13 cellular contexts compared by ENCODE assay signal in the genomic region with DNA sequence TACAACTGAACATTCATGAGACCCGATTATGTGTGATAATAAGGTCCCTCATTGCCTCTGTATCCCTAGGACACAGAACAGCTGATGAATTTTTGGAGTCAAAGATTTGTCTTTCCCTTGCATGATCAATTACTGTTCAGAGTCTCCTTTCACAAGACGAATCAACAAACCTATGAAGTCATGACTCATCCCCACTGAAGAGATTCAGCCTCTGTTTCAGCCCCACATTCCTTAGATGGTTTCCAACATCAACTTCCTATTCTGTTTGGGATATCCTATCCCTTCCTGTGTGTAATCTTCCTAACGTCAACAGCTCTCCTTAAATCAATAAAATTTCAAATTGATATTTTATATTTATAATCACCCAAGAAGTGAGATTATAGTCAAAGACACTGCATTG.
DNase-seq lines count a peak whose midpoint lies in the region; ATAC-seq and FAIRE-seq lines count a peak whose summit lies in the region.
"Had no signal": no experiment of that assay in that cellular context is flagged by ENCODE, and none has a peak within 500 bp of the region (broad histone marks: within the 10 kb centered on the region; RNA-seq: fewer than 3 reads in every experiment).

No MANE protein-coding gene starts in this region.

- FAIRE-seq in urothelium cell line (lab: Jason Lieb, UNC): peak; percentile 84

- H3K4me1 ChIP-seq in adipocyte (ENCODE audit: control insufficient read depth, insufficient read depth, low read length): no peaks in the 10 kb centered on the region
- H3K4me1 ChIP-seq: esophagus squamous epithelium, HAP-1 had no signal

- H3K9me3 Mint-ChIP-seq in T-helper 2 cell treated with Interferon-gamma antibody and Interleukin-4, amounts not matched to agents 5 μg/mL and 100 μg/mL, for 36 hours: peaks cover 13% of the 10 kb centered on the region

- H3K4me3 ChIP-seq in adipocyte (ENCODE audit: low read length): no peak overlapping the region
- H3K4me3 ChIP-seq: esophagus squamous epithelium, HAP-1, skin epidermis had no signal

- no peak overlapping the region for H3K4me3 Mint-ChIP-seq in T-helper 2 cell treated with Interferon-gamma antibody and Interleukin-4, amounts not matched to agents 5 μg/mL and 100 μg/mL, for 36 hours
- H3K4me3 Mint-ChIP-seq: activated T-cell treated with anti-CD3 and anti-CD28 coated beads, Interleukin-2, amount 50 U/mL, for 4 hours had no signal

- no peaks in the 10 kb centered on the region for H3K36me3 Mint-ChIP-seq in T-helper 2 cell treated with Interferon-gamma antibody and Interleukin-4, amounts not matched to agents 5 μg/mL and 100 μg/mL, for 36 hours (ENCODE audit: low read depth)

- no peaks in the 10 kb centered on the region for H3K4me1 Mint-ChIP-seq in T-helper 2 cell treated with Interferon-gamma antibody and Interleukin-4, amounts not matched to agents 5 μg/mL and 100 μg/mL, for 36 hours (ENCODE audit: low read depth)

- H3K36me3 ChIP-seq in adipocyte (ENCODE audit: control insufficient read depth, insufficient read depth, low read length, severe bottlenecking): no peaks in the 10 kb centered on the region
- H3K36me3 ChIP-seq: esophagus squamous epithelium, HAP-1 had no signal

- H3K9ac ChIP-seq in adipocyte (ENCODE audit: low read length): no peak overlapping the region

- no peaks in the 10 kb centered on the region for H3K27me3 ChIP-seq in adipocyte (replicated peaks; ENCODE audit: control insufficient read depth, insufficient read depth, low read length)
- H3K27me3 ChIP-seq: esophagus squamous epithelium had no signal

- no peaks in the 10 kb centered on the region for H3K27me3 Mint-ChIP-seq in T-helper 2 cell treated with Interferon-gamma antibody and Interleukin-4, amounts not matched to agents 5 μg/mL and 100 μg/mL, for 36 hours (ENCODE audit: low read depth)

- peak; percentile 86 for DNase-seq in HCEC 1CT
- peak; percentile 17 for DNase-seq in adipocyte (ENCODE audit: low read depth)
- peak; percentile 2 for DNase-seq in hepatic stellate cell (ENCODE audit: low spot score)
- DNase-seq in urothelium cell line (ENCODE audit: low spot score): peak; percentile 55
- DNase-seq in T-helper 2 cell treated with Interferon-gamma antibody and Interleukin-4, amounts not matched to agents 5 μg/mL and 100 μg/mL, for 36 hours (ENCODE audit: low spot score): no peak
- DNase-seq in NCI-H446 (lab: John Stamatoyannopoulos, UW): no peak
- DNase-seq: activated T-cell treated with anti-CD3 and anti-CD28 coated beads, Interleukin-2, amount 50 U/mL, for 4 hours; DMS 273 treated with DMSO at 0.1 percent for 48 hours; esophagus squamous epithelium; left cardiac atrium had no signal

- no peaks in the 10 kb centered on the region for H3K9me3 ChIP-seq in adipocyte (ENCODE audit: control insufficient read depth, low read length)
- H3K9me3 ChIP-seq: esophagus squamous epithelium, HAP-1 had no signal

- H3K27ac Mint-ChIP-seq in T-helper 2 cell treated with Interferon-gamma antibody and Interleukin-4, amounts not matched to agents 5 μg/mL and 100 μg/mL, for 36 hours: no peak overlapping the region

- ATAC-seq in HG02759 (IDR thresholded peaks at IDR 0.05; ENCODE audit: unreplicated experiment): no peak
- ATAC-seq: activated T-cell treated with anti-CD3 and anti-CD28 coated beads, Interleukin-2, amount 50 U/mL, for 4 hours; left cardiac atrium had no signal

Comparison
In these comparisons a context has a peak if more than half of its experiments do, and no peak if none do; other contexts are left out.
1. DNase-seq: peak in HCEC 1CT (single experiment), adipocyte (single experiment), hepatic stellate cell (single experiment) and urothelium cell line (single experiment); none in T-helper 2 cell treated with Interferon-gamma antibody and Interleukin-4, amounts not matched to agents 5 μg/mL and 100 μg/mL, for 36 hours (single experiment) and NCI-H446 (0 of 2).